Comparison of ENCODE assay signal across 8 cellular contexts in the genomic region with DNA sequence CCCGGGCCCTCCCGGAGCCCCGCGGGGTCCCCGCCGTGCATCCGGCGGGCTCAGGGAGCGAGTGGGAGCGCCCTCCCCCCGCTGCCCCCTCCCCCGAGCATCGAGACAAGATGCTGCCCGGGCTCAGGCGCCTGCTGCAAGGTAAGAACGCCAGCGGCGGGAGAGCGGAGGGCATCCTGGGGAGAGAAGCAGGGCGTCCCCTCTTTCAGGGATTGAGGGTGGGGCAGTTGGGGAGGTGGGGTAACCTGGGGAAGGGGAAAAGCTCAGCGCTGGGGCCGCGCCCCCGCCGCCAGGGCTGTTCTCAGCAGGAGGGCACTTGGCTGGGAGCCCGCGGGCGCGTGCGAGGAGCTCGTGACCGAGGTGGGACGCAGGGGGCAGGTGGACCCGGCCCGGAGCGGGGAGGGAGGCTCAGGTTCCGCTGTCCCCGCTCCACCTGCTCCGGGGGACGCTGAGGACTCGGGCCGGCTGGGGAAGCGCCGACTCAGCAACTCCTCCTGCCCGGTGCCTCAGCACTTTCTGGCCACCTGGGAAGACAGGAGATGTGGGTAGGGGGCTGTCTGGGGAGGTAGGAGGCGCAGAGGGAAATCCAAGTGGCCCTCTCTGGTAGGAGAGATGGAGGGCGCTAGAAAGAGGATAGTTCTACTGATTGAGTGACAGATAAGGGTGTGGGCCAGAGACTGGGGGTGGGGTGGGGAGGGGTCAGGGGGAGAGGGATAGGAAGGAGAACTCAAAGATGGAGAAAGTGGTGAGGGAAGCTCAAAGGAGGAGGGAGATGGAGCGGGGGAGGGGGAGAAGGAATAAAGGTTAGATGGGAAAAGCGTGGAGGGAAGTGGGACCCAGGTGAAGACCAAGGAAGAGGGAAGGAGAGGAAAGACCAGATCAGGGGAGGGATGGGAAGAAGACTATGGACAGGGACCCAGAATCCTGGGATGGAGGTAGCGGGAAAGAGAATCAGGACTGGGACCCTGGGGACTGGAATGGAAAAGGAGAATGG. TPM values are rescaled to one million over a fixed set of nuclear protein-coding genes. Genes with fewer than 3 reads are reported as not detected.
DNase-seq lines count a peak whose midpoint lies in the region; ATAC-seq and TF ChIP-seq lines count a peak whose summit lies in the region.

No MANE protein-coding gene starts in this region.

- intact Hi-C loops in CD14-positive monocyte (cut with micrococcal nuclease) = no loop called here
- intact Hi-C loops in left colon (cut with DNase I, micrococcal nuclease) = no loop called here

- CTCF ChIA-PET in HEK293 (lab: Yijun Ruan, JAX) = interaction anchor here (0.5 to 9.3 kb wide), 4 partner anchors 17 to 144 kb away, joined by 3 to 191 read pairs (median 72); a partner anchor contains a TSS

- in situ Hi-C loops in brain microvascular endothelial cell (cut with HindIII; ENCODE audit: low pct_ligation_motif_present, low sequenced_read_pairs) = no loop called here

- H3K27me3 Mint-ChIP-seq in CD14-positive monocyte (ENCODE audit: low read depth in 3 of 3) (peaks cover 37 to 59% (median 58%) of the 10 kb centered on the region in 3 donors), naive B cell (peaks cover 20 to 59% (median 44%) of the 10 kb centered on the region in 3 donors)

- H3K36me3 ChIP-seq in HEK293 (ENCODE audit: control insufficient read depth in 2 of 2, insufficient read depth in 1 of 2, low read length in 2 of 2) (peaks cover 0 to 5% of the 10 kb centered on the region in 2 experiments; a peak in 1 of 3 replicates), brain microvascular endothelial cell (replicated peaks) (no peaks in the 10 kb centered on the region)

- peaks cover 44% of the 10 kb centered on the region for H3K4me1 Mint-ChIP-seq in CD14-positive monocyte
- peaks cover 27 to 40% (median 33%) of the 10 kb centered on the region in 3 donors for H3K4me1 Mint-ChIP-seq in naive B cell

- H3K27ac ChIP-seq in HEK293 (ENCODE audit: extremely low read depth, low read depth, low read length) = no peak overlapping the region; the same call in 1 of the 2 replicates
- H3K27ac ChIP-seq in brain microvascular endothelial cell = no peak overlapping the region

- H3K27ac Mint-ChIP-seq in CD14-positive monocyte (no peak overlapping the region), naive B cell (no peak overlapping the region)

- H3K9me3 Mint-ChIP-seq in CD14-positive monocyte (peaks cover 0 to 28% (median 7%) of the 10 kb centered on the region in 7 donors), naive B cell (no peaks in the 10 kb centered on the region)

- peaks cover 47% of the 10 kb centered on the region for H3K27me3 ChIP-seq in brain microvascular endothelial cell (replicated peaks)

- no peaks in the 10 kb centered on the region for H3K9me3 ChIP-seq in HEK293 (ENCODE audit: control insufficient read depth, insufficient read depth, low read depth, low read length)

- peak overlapping the region; percentile 44 for H3K4me3 ChIP-seq in HEK293 (ENCODE audit: low read depth, low read length)
- H3K4me3 ChIP-seq in brain microvascular endothelial cell (ENCODE audit: low read depth, low read length) = peak overlapping the region; percentile 20

- DNase-seq in CD14-positive monocyte (ENCODE audit: low spot score) (no peak), brain microvascular endothelial cell (no peak), naive B cell (no peak), left colon (no peak), cerebellar cortex (ENCODE audit: low spot score) (no peak)
- no peak for DNase-seq in activated CD4-positive, alpha-beta T cell treated with anti-CD3 and anti-CD28 coated beads for 4 hours

- POLR2A ChIA-PET in HEK293 (lab: Yijun Ruan, JAX) = interaction anchor here (0.8 to 1.8 kb wide), 5 partner anchors 27 to 342 kb away, joined by 3 to 6 read pairs (median 3); a partner anchor contains a TSS

- TF ChIP-seq CTCF in CD14-positive monocyte (IDR thresholded peaks at IDR 0.05) (no peak), HEK293 (tag by site-specific recombination; IDR thresholded peaks at IDR 0.05) (no peak), brain microvascular endothelial cell (IDR thresholded peaks at IDR 0.05; ENCODE audit: low read depth, low read length, missing control alignments) (no peak)

- ATAC-seq in naive B cell (ENCODE audit: low read depth in 2 of 2) = no peak
- ATAC-seq in HG03159 (IDR thresholded peaks at IDR 0.05; ENCODE audit: unreplicated experiment) = no peak
- ATAC-seq in left colon = no peak

- H3K4me3 Mint-ChIP-seq in CD14-positive monocyte = peak overlapping the region; percentile 50 to 75
- peak overlapping the region; percentile 24 to 85 (median 68) for H3K4me3 Mint-ChIP-seq in naive B cell

- H3K36me3 Mint-ChIP-seq in CD14-positive monocyte (peaks cover 2 to 19% of the 10 kb centered on the region in 2 donors), naive B cell (peaks cover 0 to 8% of the 10 kb centered on the region in 2 donors)

- no peaks in the 10 kb centered on the region for H3K4me1 ChIP-seq in HEK293 (ENCODE audit: control insufficient read depth, insufficient read depth, low read length)

TF ChIP-seq in HEK293, 187 proteins besides CTCF, POLR2A, EP300 and RAD21 (continues in another document):
- TF ChIP-seq ZIC2 (tag by site-specific recombination; IDR thresholded peaks at IDR 0.05) = peak; percentile 78
- TF ChIP-seq KLF8 (tag by site-specific recombination; IDR thresholded peaks at IDR 0.05) = 0 out of 2 replicates have a peak, but pooled peaks have one; percentile 12
- TF ChIP-seq, protein P1, sequence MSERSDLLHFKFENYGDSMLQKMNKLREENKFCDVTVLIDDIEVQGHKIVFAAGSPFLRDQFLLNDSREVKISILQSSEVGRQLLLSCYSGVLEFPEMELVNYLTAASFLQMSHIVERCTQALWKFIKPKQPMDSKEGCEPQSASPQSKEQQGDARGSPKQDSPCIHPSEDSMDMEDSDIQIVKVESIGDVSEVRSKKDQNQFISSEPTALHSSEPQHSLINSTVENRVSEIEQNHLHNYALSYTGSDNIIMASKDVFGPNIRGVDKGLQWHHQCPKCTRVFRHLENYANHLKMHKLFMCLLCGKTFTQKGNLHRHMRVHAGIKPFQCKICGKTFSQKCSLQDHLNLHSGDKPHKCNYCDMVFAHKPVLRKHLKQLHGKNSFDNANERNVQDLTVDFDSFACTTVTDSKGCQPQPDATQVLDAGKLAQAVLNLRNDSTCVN (tag by site-specific recombination; optimal IDR thresholded peaks at IDR 0.05) = peak; percentile 77
- no peak for TF ChIP-seq ZNF311 (tag by site-specific recombination; IDR thresholded peaks at IDR 0.05; ENCODE audit: borderline replicate concordance)
- no peak for TF ChIP-seq ZNF791 (tag by site-specific recombination; IDR thresholded peaks at IDR 0.05)
- TF ChIP-seq ZNF341 (tag by site-specific recombination; IDR thresholded peaks at IDR 0.05; ENCODE audit: low read depth) = peak; percentile 60
- no peak for TF ChIP-seq ZNF677 (tag by site-specific recombination; IDR thresholded peaks at IDR 0.05)
- peak; percentile 39; the same call in 1 of the 2 replicates for TF ChIP-seq ZBTB20 (tag by site-specific recombination; IDR thresholded peaks at IDR 0.05)
- peak; percentile 82 for TF ChIP-seq ZNF366 (tag by site-specific recombination; conservative IDR thresholded peaks at IDR 0.05)
- TF ChIP-seq ZNF174 (tag by site-specific recombination; IDR thresholded peaks at IDR 0.05) = no peak
- TF ChIP-seq, protein P2, sequence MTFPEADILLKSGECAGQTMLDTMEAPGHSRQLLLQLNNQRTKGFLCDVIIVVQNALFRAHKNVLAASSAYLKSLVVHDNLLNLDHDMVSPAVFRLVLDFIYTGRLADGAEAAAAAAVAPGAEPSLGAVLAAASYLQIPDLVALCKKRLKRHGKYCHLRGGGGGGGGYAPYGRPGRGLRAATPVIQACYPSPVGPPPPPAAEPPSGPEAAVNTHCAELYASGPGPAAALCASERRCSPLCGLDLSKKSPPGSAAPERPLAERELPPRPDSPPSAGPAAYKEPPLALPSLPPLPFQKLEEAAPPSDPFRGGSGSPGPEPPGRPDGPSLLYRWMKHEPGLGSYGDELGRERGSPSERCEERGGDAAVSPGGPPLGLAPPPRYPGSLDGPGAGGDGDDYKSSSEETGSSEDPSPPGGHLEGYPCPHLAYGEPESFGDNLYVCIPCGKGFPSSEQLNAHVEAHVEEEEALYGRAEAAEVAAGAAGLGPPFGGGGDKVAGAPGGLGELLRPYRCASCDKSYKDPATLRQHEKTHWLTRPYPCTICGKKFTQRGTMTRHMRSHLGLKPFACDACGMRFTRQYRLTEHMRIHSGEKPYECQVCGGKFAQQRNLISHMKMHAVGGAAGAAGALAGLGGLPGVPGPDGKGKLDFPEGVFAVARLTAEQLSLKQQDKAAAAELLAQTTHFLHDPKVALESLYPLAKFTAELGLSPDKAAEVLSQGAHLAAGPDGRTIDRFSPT (tag by site-specific recombination; IDR thresholded peaks at IDR 0.05) = 0 out of 2 replicates have a peak, but pooled peaks have one; percentile 36
- TF ChIP-seq KLF1 (tag by site-specific recombination; IDR thresholded peaks at IDR 0.05) = peak; percentile 97
- peak; percentile 73 for TF ChIP-seq KLF9 (tag by site-specific recombination; IDR thresholded peaks at IDR 0.05; ENCODE audit: low read depth)

RNA-seq across cellular contexts. Expression of a gene that starts 0.7 kb away (rescaled TPM):
- polyA plus RNA-seq in CD14-positive monocyte = under 1 TPM; 0.40 to 0.53 TPM
- under 1 TPM in 1 of 6 donors, not detected in 5; 0.12 TPM for polyA plus RNA-seq in naive B cell (ENCODE audit: low read depth in 6 of 6)
- under 1 TPM; 0.67 to 0.98 TPM for total RNA-seq in left colon

RNA-seq across cellular contexts. Expression of a gene that starts 34.1 kb away (rescaled TPM):
- 100 to 1,000 TPM; 109 to 116 TPM for polyA plus RNA-seq in CD14-positive monocyte
- 10 to 100 TPM; 14.5 to 20.8 (median 17.5) TPM for polyA plus RNA-seq in naive B cell (ENCODE audit: low read depth in 6 of 6)
- total RNA-seq in left colon = 1 to 10 TPM; 6.9 to 9.6 TPM

RNA-seq across cellular contexts. Expression of a gene that starts 54.4 kb away (rescaled TPM):
- polyA plus RNA-seq in CD14-positive monocyte (1 to 10 TPM; 5.4 to 5.8 TPM), naive B cell (ENCODE audit: low read depth in 6 of 6) (10 to 100 TPM in 1 of 6 donors, 1 to 10 TPM in 5; 3.2 to 10.9 (median 4.6) TPM)
- total RNA-seq in left colon = 1 to 10 TPM; 7.1 to 9.6 TPM

Comparison
In these comparisons a context has a peak if more than half of its experiments do, and no peak if none do; other contexts are left out.
1. RNA of a gene that starts 34.1 kb away (polyA plus RNA-seq): 109 to 116 TPM in CD14-positive monocyte; 14.5 to 20.8 TPM in naive B cell; every median in the first group is over 4 times any median in the second.